15 cellular contexts compared by ENCODE assay signal in the genomic region with DNA sequence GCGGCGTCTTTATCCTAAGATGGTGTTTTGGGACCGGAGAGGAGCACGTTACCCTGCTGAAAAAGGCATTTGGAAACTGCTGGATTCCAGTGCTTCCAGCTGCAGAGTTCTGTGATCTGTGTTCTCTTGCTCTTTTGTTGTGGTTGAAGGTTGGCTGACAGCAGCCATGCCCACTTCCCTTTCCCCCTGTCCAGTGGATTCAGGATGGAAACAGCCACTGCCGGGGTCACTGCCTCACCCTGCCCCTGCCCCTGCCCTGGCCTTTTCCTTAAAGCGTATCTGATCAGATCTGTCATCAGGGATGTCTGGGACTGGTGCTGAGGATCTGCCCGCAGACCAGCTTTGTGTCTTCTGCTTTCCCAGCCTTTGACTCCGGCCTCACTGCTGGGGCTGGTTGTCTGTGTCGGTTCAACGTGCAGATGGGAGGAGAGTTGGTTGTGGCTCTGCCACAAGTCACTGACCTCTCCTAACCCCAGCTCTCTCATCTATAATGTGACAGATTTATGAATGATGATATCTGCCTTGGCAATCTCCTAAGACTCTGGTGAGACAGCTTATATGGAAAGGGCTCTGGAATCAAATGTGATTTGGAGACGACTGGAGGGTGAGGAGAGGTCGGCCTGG.
DNase-seq lines count a peak whose midpoint lies in the region; ATAC-seq and TF ChIP-seq lines count a peak whose summit lies in the region.
"Had no signal": no experiment of that assay in that cellular context is flagged by ENCODE, and none has a peak within 500 bp of the region (broad histone marks: within the 10 kb centered on the region; RNA-seq: fewer than 3 reads in every experiment).

No MANE protein-coding gene starts in this region.

- H3K4me3 ChIP-seq in mesenchymal stem cell (ENCODE audit: insufficient read depth in 1 of 2, low read depth in 1 of 2, low read length in 2 of 2) (no peak overlapping the region), vagina (no peak overlapping the region), body of pancreas (no peak overlapping the region)
- H3K4me3 ChIP-seq: colonic mucosa, HAP-1, MG63 had no signal

- H3K36me3 ChIP-seq in mesenchymal stem cell (ENCODE audit: control insufficient read depth in 1 of 2, insufficient read depth in 2 of 2, low read depth in 1 of 2, low read length in 2 of 2) (no peaks in the 10 kb centered on the region), vagina (no peaks in the 10 kb centered on the region), body of pancreas (replicated peaks in 1 of 2; ENCODE audit: insufficient read depth in 1 of 2, low read depth in 2 of 2) (no peaks in the 10 kb centered on the region)
- H3K36me3 ChIP-seq: colonic mucosa, HAP-1, MG63 had no signal

- H3K4ac ChIP-seq in mesenchymal stem cell (ENCODE audit: low read depth in 1 of 2, low read length in 2 of 2) = no peak overlapping the region

- H3K27ac Mint-ChIP-seq in stimulated activated naive CD8-positive, alpha-beta T cell treated with anti-CD3 and anti-CD28 coated beads, Interleukin-15, Interleukin-2, amounts not matched to agents 100 ng/mL and 50 ng/mL, for 24 hours = peak overlapping the region; percentile 34
- H3K27ac Mint-ChIP-seq in stimulated activated naive CD8-positive, alpha-beta T cell treated with anti-CD3 and anti-CD28 coated beads, Interleukin-15, amount 100 ng/mL, for 72 hours = no peak overlapping the region
- H3K27ac Mint-ChIP-seq in T-helper 17 cell = peak overlapping the region; percentile 77

- intact Hi-C loops in vagina (cut with DNase I) (no loop called here), body of pancreas (cut with DNase I) (no loop called here)

- no peak overlapping the region for H3K4me2 ChIP-seq in mesenchymal stem cell (ENCODE audit: low read length, poor library complexity, severe bottlenecking)

- no peak overlapping the region for H4K8ac ChIP-seq in mesenchymal stem cell (ENCODE audit: low read length)

- no peak overlapping the region for H4K91ac ChIP-seq in mesenchymal stem cell (ENCODE audit: low read length)

- no peaks in the 10 kb centered on the region for H3K9me3 Mint-ChIP-seq in stimulated activated naive CD8-positive, alpha-beta T cell treated with anti-CD3 and anti-CD28 coated beads, Interleukin-15, Interleukin-2, amounts not matched to agents 100 ng/mL and 50 ng/mL, for 24 hours
- peaks cover 9 to 18% of the 10 kb centered on the region in 2 donors for H3K9me3 Mint-ChIP-seq in stimulated activated naive CD8-positive, alpha-beta T cell treated with anti-CD3 and anti-CD28 coated beads, Interleukin-15, amount 100 ng/mL, for 72 hours

- H3K23ac ChIP-seq in mesenchymal stem cell (ENCODE audit: low read length in 2 of 2) = no peak overlapping the region

- no peak overlapping the region for H2BK120ac ChIP-seq in mesenchymal stem cell (ENCODE audit: low read depth, low read length)

- TF ChIP-seq CTCF in vagina (IDR thresholded peaks at IDR 0.05) = no peak
- no peak for TF ChIP-seq CTCF in body of pancreas (IDR thresholded peaks at IDR 0.05)

- H3K4me3 Mint-ChIP-seq in stimulated activated naive CD8-positive, alpha-beta T cell treated with anti-CD3 and anti-CD28 coated beads, Interleukin-15, Interleukin-2, amounts not matched to agents 100 ng/mL and 50 ng/mL, for 24 hours = no peak overlapping the region
- no peak overlapping the region for H3K4me3 Mint-ChIP-seq in stimulated activated naive CD8-positive, alpha-beta T cell treated with anti-CD3 and anti-CD28 coated beads, Interleukin-15, amount 100 ng/mL, for 72 hours
- H3K4me3 Mint-ChIP-seq in T-helper 17 cell = no peak overlapping the region

- peaks cover 82% of the 10 kb centered on the region for H3K36me3 Mint-ChIP-seq in stimulated activated naive CD8-positive, alpha-beta T cell treated with anti-CD3 and anti-CD28 coated beads, Interleukin-15, Interleukin-2, amounts not matched to agents 100 ng/mL and 50 ng/mL, for 24 hours (ENCODE audit: low read depth)
- H3K36me3 Mint-ChIP-seq in T-helper 17 cell (ENCODE audit: low read depth) = peaks cover 11% of the 10 kb centered on the region

- H2BK5ac ChIP-seq in mesenchymal stem cell (ENCODE audit: low read depth, low read length, poor library complexity, severe bottlenecking) = no peak overlapping the region

- no peaks in the 10 kb centered on the region for H3K27me3 Mint-ChIP-seq in stimulated activated naive CD8-positive, alpha-beta T cell treated with anti-CD3 and anti-CD28 coated beads, Interleukin-15, Interleukin-2, amounts not matched to agents 100 ng/mL and 50 ng/mL, for 24 hours
- H3K27me3 Mint-ChIP-seq in stimulated activated naive CD8-positive, alpha-beta T cell treated with anti-CD3 and anti-CD28 coated beads, Interleukin-15, amount 100 ng/mL, for 72 hours = no peaks in the 10 kb centered on the region
- no peaks in the 10 kb centered on the region for H3K27me3 Mint-ChIP-seq in T-helper 17 cell

- H3K9me3 ChIP-seq in T-helper 17 cell (ENCODE audit: control insufficient read depth, low read length, poor library complexity, severe bottlenecking) (no peaks in the 10 kb centered on the region), mesenchymal stem cell (ENCODE audit: control insufficient read depth, low read length) (no peaks in the 10 kb centered on the region), vagina (no peaks in the 10 kb centered on the region), body of pancreas (no peaks in the 10 kb centered on the region)
- H3K9me3 ChIP-seq: colonic mucosa, HAP-1, MG63 had no signal

- no peak overlapping the region for H3K18ac ChIP-seq in mesenchymal stem cell (ENCODE audit: low read depth in 1 of 2, low read length in 2 of 2)

- no peak for ATAC-seq in stimulated activated naive CD8-positive, alpha-beta T cell treated with anti-CD3 and anti-CD28 coated beads, Interleukin-15, amount 100 ng/mL, for 72 hours
- ATAC-seq in T-helper 17 cell = no peak
- ATAC-seq in body of pancreas = no peak
- no peak for ATAC-seq in GM21360 (IDR thresholded peaks at IDR 0.05; ENCODE audit: unreplicated experiment)
- ATAC-seq: PC-3; stimulated activated naive CD8-positive, alpha-beta T cell treated with anti-CD3 and anti-CD28 coated beads, Interleukin-15, Interleukin-2, amounts not matched to agents 100 U/mL and 50 U/mL, for 24 hours had no signal

- WGBS in mesenchymal stem cell = 79% methylated on average over 9 of the region's 12 CpGs
- WGBS in body of pancreas, 2 donors = 78 to 91% methylated on average over 12 of the region's 12 CpGs

- TF ChIP-seq POLR2A in vagina (IDR thresholded peaks at IDR 0.05) (no peak), body of pancreas (IDR thresholded peaks at IDR 0.05) (no peak)

- H2AFZ ChIP-seq in mesenchymal stem cell (ENCODE audit: low read depth, low read length) = no peak overlapping the region

- no peak overlapping the region for H3K9ac ChIP-seq in mesenchymal stem cell (ENCODE audit: low read length)

- H3K4me1 ChIP-seq in mesenchymal stem cell (ENCODE audit: control insufficient read depth, insufficient read depth, low read depth, low read length) (peaks cover 16% of the 10 kb centered on the region), vagina (peaks cover 48% of the 10 kb centered on the region), body of pancreas (peaks cover 46% of the 10 kb centered on the region)
- H3K4me1 ChIP-seq: HAP-1 had no signal

- H3K79me1 ChIP-seq in mesenchymal stem cell (replicated peaks; ENCODE audit: low read length, poor library complexity, severe bottlenecking) = no peaks in the 10 kb centered on the region

- H3K27ac ChIP-seq in mesenchymal stem cell (ENCODE audit: low read length, poor library complexity, severe bottlenecking) (no peak overlapping the region), vagina (peak overlapping the region; percentile 12), body of pancreas (no peak overlapping the region)
- H3K27ac ChIP-seq: colonic mucosa had no signal

- no peak for DNase-seq in stimulated activated naive CD8-positive, alpha-beta T cell treated with anti-CD3 and anti-CD28 coated beads, Interleukin-15, amount 100 ng/mL, for 72 hours
- no peak for DNase-seq in T-helper 17 cell
- DNase-seq in mesenchymal stem cell = no peak
- no peak for DNase-seq in vagina (ENCODE audit: extremely low spot score in 2 of 2)
- DNase-seq in body of pancreas = no peak
- no peak for DNase-seq in iPS-NIHi7 (ENCODE audit: extremely low spot score)
- DNase-seq: colonic mucosa; MG63; midbrain; PC-3; stimulated activated CD4-positive, alpha-beta T cell treated with anti-CD3 and anti-CD28 coated beads, Interleukin-4, amount 100 ng/mL, for 1 hour; stimulated activated naive CD8-positive, alpha-beta T cell treated with anti-CD3 and anti-CD28 coated beads, Interleukin-15, Interleukin-2, amounts not matched to agents 100 U/mL and 50 U/mL, for 24 hours had no signal

- no peak overlapping the region for H2BK12ac ChIP-seq in mesenchymal stem cell (ENCODE audit: low read length in 2 of 2)

- peaks cover 0 to 17% of the 10 kb centered on the region in 2 experiments for H3K27me3 ChIP-seq in mesenchymal stem cell (ENCODE audit: control insufficient read depth in 1 of 2, insufficient read depth in 1 of 2, low read length in 2 of 2)
- H3K27me3 ChIP-seq in vagina = no peaks in the 10 kb centered on the region
- H3K27me3 ChIP-seq in body of pancreas = no peaks in the 10 kb centered on the region
- H3K27me3 ChIP-seq: colonic mucosa, MG63 had no signal

- H3K4me1 Mint-ChIP-seq in stimulated activated naive CD8-positive, alpha-beta T cell treated with anti-CD3 and anti-CD28 coated beads, Interleukin-15, Interleukin-2, amounts not matched to agents 100 ng/mL and 50 ng/mL, for 24 hours (ENCODE audit: low read depth) = peaks cover 12% of the 10 kb centered on the region
- H3K4me1 Mint-ChIP-seq in stimulated activated naive CD8-positive, alpha-beta T cell treated with anti-CD3 and anti-CD28 coated beads, Interleukin-15, amount 100 ng/mL, for 72 hours = peaks cover 60% of the 10 kb centered on the region
- H3K4me1 Mint-ChIP-seq in T-helper 17 cell = peaks cover 2% of the 10 kb centered on the region

- H2BK15ac ChIP-seq in mesenchymal stem cell (ENCODE audit: low read depth, poor library complexity, severe bottlenecking) = no peak overlapping the region

- peak overlapping the region; percentile 44 for H2AK5ac ChIP-seq in mesenchymal stem cell (ENCODE audit: low read length, severe bottlenecking)

- H3K14ac ChIP-seq in mesenchymal stem cell (ENCODE audit: low read length in 2 of 2) = no peak overlapping the region

Comparison
In these comparisons a context has a peak if more than half of its experiments do, and no peak if none do; other contexts are left out.
1. H3K27ac Mint-ChIP-seq: peak in stimulated activated naive CD8-positive, alpha-beta T cell treated with anti-CD3 and anti-CD28 coated beads, Interleukin-15, Interleukin-2, amounts not matched to agents 100 ng/mL and 50 ng/mL, for 24 hours (single experiment) and T-helper 17 cell (single experiment); none in stimulated activated naive CD8-positive, alpha-beta T cell treated with anti-CD3 and anti-CD28 coated beads, Interleukin-15, amount 100 ng/mL, for 72 hours (0 of 2).